In the genomic region with DNA sequence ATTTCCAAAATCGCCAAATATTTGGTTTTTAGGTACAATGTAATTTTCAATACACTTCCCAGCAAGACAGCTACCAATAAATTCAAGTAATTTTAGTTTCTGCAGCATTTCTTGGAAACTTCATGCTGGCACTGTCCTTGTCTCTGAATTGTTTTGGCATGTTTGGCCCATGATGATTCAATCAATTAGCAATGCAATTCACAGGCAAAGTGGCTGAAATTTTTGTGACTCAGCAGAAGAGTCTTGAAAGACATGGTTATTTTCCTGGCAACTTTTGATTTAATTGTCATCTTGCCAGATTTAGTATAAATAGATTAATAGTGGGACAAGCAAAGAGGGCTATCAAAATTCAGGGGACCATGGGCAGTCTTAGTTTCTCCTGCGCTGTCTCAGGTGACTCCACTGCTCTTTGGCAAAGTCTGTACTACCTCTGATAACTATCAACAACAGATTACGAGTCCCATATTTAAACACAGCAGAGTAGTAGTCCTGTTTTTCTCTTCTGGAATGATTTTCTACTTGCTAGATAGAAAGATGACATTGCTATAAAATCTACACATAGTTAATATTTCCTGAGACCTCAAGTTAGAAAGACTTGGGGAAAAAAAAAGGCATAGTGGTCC, we compare ENCODE assay signal across 10 cellular contexts.
DNase-seq lines count a peak whose midpoint lies in the region; ATAC-seq and TF ChIP-seq lines count a peak whose summit lies in the region.
"Had no signal": no experiment of that assay in that cellular context is flagged by ENCODE, and none has a peak within 500 bp of the region (broad histone marks: within the 10 kb centered on the region; RNA-seq: fewer than 3 reads in every experiment).

No MANE protein-coding gene starts in this region.

- H3K4me1 ChIP-seq in PC-3 (ENCODE audit: insufficient read depth, low read length) (peaks cover 14% of the 10 kb centered on the region), neuronal stem cell (ENCODE audit: control insufficient read depth in 2 of 2, insufficient read depth in 1 of 2, low read depth in 1 of 2, low read length in 2 of 2) (no peaks in the 10 kb centered on the region)

- no peak overlapping the region for H4K8ac ChIP-seq in neuronal stem cell (ENCODE audit: low read depth, low read length)

- H3K23ac ChIP-seq in neuronal stem cell (ENCODE audit: low read depth, low read length, poor library complexity): no peak overlapping the region

- H3K36me3 Mint-ChIP-seq in T-helper 2 cell treated with Interferon-gamma antibody and Interleukin-4, amounts not matched to agents 5 μg/mL and 100 μg/mL, for 36 hours (ENCODE audit: low read depth): no peaks in the 10 kb centered on the region

- no peaks in the 10 kb centered on the region for H3F3A ChIP-seq in PC-3 (ENCODE audit: low read length, unreplicated experiment)

- H3K18ac ChIP-seq in neuronal stem cell (ENCODE audit: low read length): no peak overlapping the region

- H3K4me2 ChIP-seq in PC-3 (ENCODE audit: low read length): 0 out of 2 replicates have a peak overlapping the region, but pooled peaks have one; percentile 23
- no peak overlapping the region for H3K4me2 ChIP-seq in neuronal stem cell (ENCODE audit: insufficient read depth, low read length, poor library complexity, severe bottlenecking)
- H3K4me2 ChIP-seq: KMS-11 had no signal

- no peak overlapping the region for H2BK12ac ChIP-seq in neuronal stem cell (ENCODE audit: low read length)

- H3K9me3 ChIP-seq in PC-3 (ENCODE audit: low read length) (no peaks in the 10 kb centered on the region), neuronal stem cell (replicated peaks in 1 of 2; ENCODE audit: control insufficient read depth in 2 of 2, insufficient read depth in 1 of 2, low read depth in 1 of 2, low read length in 2 of 2) (no peaks in the 10 kb centered on the region)

- no peak overlapping the region for H2AFZ ChIP-seq in PC-3 (ENCODE audit: low read length)
- H2AFZ ChIP-seq in neuronal stem cell (ENCODE audit: low read length): no peak overlapping the region

- H3K9ac ChIP-seq in PC-3 (ENCODE audit: low read length) (no peak overlapping the region), neuronal stem cell (ENCODE audit: low read depth, low read length, poor library complexity) (no peak overlapping the region)
- H3K9ac ChIP-seq: KMS-11 had no signal

- no CpG with 5 or more reads among the region's 3 CpGs for WGBS in neuronal stem cell (ENCODE audit: extremely low coverage in 2 of 2, insufficient read length in 2 of 2, insufficient replicate concordance in 1 of 2), 2 donors

- no peaks in the 10 kb centered on the region for H3K27me3 Mint-ChIP-seq in T-helper 2 cell treated with Interferon-gamma antibody and Interleukin-4, amounts not matched to agents 5 μg/mL and 100 μg/mL, for 36 hours (ENCODE audit: low read depth)
- H3K27me3 Mint-ChIP-seq: activated CD4-positive, alpha-beta memory T cell treated with anti-CD3 and anti-CD28 coated beads for 36 hours had no signal

- peaks cover under 1% of the 10 kb centered on the region for H3K4me1 Mint-ChIP-seq in T-helper 2 cell treated with Interferon-gamma antibody and Interleukin-4, amounts not matched to agents 5 μg/mL and 100 μg/mL, for 36 hours (ENCODE audit: low read depth)

- no TSS peak for BruUV-seq in PC-3 (replicated peaks; lab: Mats Ljungman, UMichigan)

- ATAC-seq in PC-3 (peak; percentile 78), sciatic nerve (no peak), GM18870 (IDR thresholded peaks at IDR 0.05; ENCODE audit: unreplicated experiment) (no peak)

- H3K36me3 ChIP-seq in PC-3 (ENCODE audit: low read depth, low read length): no peaks in the 10 kb centered on the region
- H3K36me3 ChIP-seq in neuronal stem cell (replicated peaks in 1 of 2; ENCODE audit: control insufficient read depth in 2 of 2, insufficient read depth in 2 of 2, low read length in 2 of 2): no peaks in the 10 kb centered on the region

- POLR2A ChIA-PET in PC-3 (lab: Charles Lee; ENCODE audit: unreplicated experiment): interaction anchor here (0.7 kb wide), 1 partner anchor 55 kb away, joined by 5 read pairs; no protein-coding TSS in a partner anchor

- CTCF ChIA-PET in PC-3 (lab: Charles Lee): interaction anchor here (0.6 kb wide), 1 partner anchor 638 kb away, joined by 4 read pairs; no protein-coding TSS in a partner anchor

- H3K4me3 ChIP-seq in PC-3 (ENCODE audit: low read length) (no peak overlapping the region), neuronal stem cell (ENCODE audit: low read length in 2 of 2) (no peak overlapping the region)

- no peak overlapping the region for H3K14ac ChIP-seq in neuronal stem cell (ENCODE audit: low read length)

- H4K20me1 ChIP-seq in PC-3 (ENCODE audit: low read length): no peaks in the 10 kb centered on the region

- no peak for TF ChIP-seq CTCF in PC-3 (conservative IDR thresholded peaks at IDR 0.05; ENCODE audit: low read depth, low read length)

- H3K4ac ChIP-seq in neuronal stem cell (ENCODE audit: low read length): no peak overlapping the region

- H3K27ac ChIP-seq in PC-3 (ENCODE audit: low read length): no peak overlapping the region
- H3K27ac ChIP-seq in epithelial cell of prostate: peak overlapping the region; percentile 67
- H3K27ac ChIP-seq in neuronal stem cell (replicated peaks; ENCODE audit: low read length): no peak overlapping the region
- H3K27ac ChIP-seq: KMS-11 had no signal

- H2BK5ac ChIP-seq in neuronal stem cell (ENCODE audit: low read length): no peak overlapping the region

- H3K9me2 ChIP-seq in PC-3 (replicated peaks; ENCODE audit: low read length): no peaks in the 10 kb centered on the region

- H2BK15ac ChIP-seq in neuronal stem cell (ENCODE audit: low read length): no peak overlapping the region

- H3K79me2 ChIP-seq in PC-3 (ENCODE audit: low read length): no peaks in the 10 kb centered on the region

- no peak overlapping the region for H4K91ac ChIP-seq in neuronal stem cell (ENCODE audit: low read depth, low read length, poor library complexity)

- H2BK120ac ChIP-seq in neuronal stem cell (ENCODE audit: low read depth, low read length): no peak overlapping the region

- H2AK5ac ChIP-seq in neuronal stem cell (ENCODE audit: low read depth, low read length): no peak overlapping the region

- H3K27ac Mint-ChIP-seq in T-helper 2 cell treated with Interferon-gamma antibody and Interleukin-4, amounts not matched to agents 5 μg/mL and 100 μg/mL, for 36 hours: no peak overlapping the region
- H3K27ac Mint-ChIP-seq: activated CD4-positive, alpha-beta memory T cell treated with anti-CD3 and anti-CD28 coated beads for 36 hours had no signal

- no peaks in the 10 kb centered on the region for H3K9me3 Mint-ChIP-seq in T-helper 2 cell treated with Interferon-gamma antibody and Interleukin-4, amounts not matched to agents 5 μg/mL and 100 μg/mL, for 36 hours

- H3K27me3 ChIP-seq in PC-3 (ENCODE audit: low read length) (no peaks in the 10 kb centered on the region), neuronal stem cell (ENCODE audit: control insufficient read depth in 3 of 3, insufficient read depth in 3 of 3, low read depth in 1 of 3, low read length in 3 of 3) (no peaks in the 10 kb centered on the region)

- peaks cover 1% of the 10 kb centered on the region for H3K79me1 ChIP-seq in neuronal stem cell (ENCODE audit: low read depth, low read length)

- DNase-seq in EH (ENCODE audit: low read depth) (peak; percentile 90), PC-3 (peak; percentile 80), epithelial cell of prostate (ENCODE audit: low read depth, low spot score) (peak; percentile 29), non-pigmented ciliary epithelial cell (ENCODE audit: low read depth) (peak; percentile 48), sciatic nerve (ENCODE audit: low spot score) (no peak), neuronal stem cell (ENCODE audit: low spot score) (no peak)
- no peak for DNase-seq in T-helper 2 cell treated with Interferon-gamma antibody and Interleukin-4, amounts not matched to agents 5 μg/mL and 100 μg/mL, for 36 hours (ENCODE audit: low spot score)
- DNase-seq: activated CD4-positive, alpha-beta memory T cell treated with anti-CD3 and anti-CD28 coated beads for 36 hours had no signal

- H3K4me3 Mint-ChIP-seq in T-helper 2 cell treated with Interferon-gamma antibody and Interleukin-4, amounts not matched to agents 5 μg/mL and 100 μg/mL, for 36 hours: no peak overlapping the region
- H3K4me3 Mint-ChIP-seq: activated CD4-positive, alpha-beta memory T cell treated with anti-CD3 and anti-CD28 coated beads for 36 hours had no signal

- intact Hi-C loops in PC-3 (cut with micrococcal nuclease): loop anchor here (5.0 kb wide), 1 partner anchor 56 kb away; no protein-coding TSS in a partner anchor
- intact Hi-C loops in sciatic nerve (cut with DNase I): no loop called here

Comparison
In these comparisons a context has a peak if more than half of its experiments do, and no peak if none do; other contexts are left out.
1. DNase-seq: peak in EH (single experiment), PC-3 (single experiment), epithelial cell of prostate (single experiment) and non-pigmented ciliary epithelial cell (single experiment); none in sciatic nerve (single experiment), neuronal stem cell (single experiment) and T-helper 2 cell treated with Interferon-gamma antibody and Interleukin-4, amounts not matched to agents 5 μg/mL and 100 μg/mL, for 36 hours (single experiment).